In genomic region chr10:132626019-132626760, GRCh38 we compare ENCODE assay signal across 25 cellular contexts.
DNase-seq lines count a peak whose midpoint lies in the region; ATAC-seq and TF ChIP-seq lines count a peak whose summit lies in the region.
"Had no signal": no experiment of that assay in that cellular context is flagged by ENCODE, and none has a peak within 500 bp of the region (broad histone marks: within the 10 kb centered on the region; RNA-seq: fewer than 3 reads in every experiment).

No MANE protein-coding gene starts in this region.

- TF ChIP-seq POLR2A in spleen (IDR thresholded peaks at IDR 0.05), result no peak

- H3K36me3 Mint-ChIP-seq in progenitor cell of endocrine pancreas (ENCODE audit: insufficient read depth), result peaks cover 4% of the 10 kb centered on the region

- H3K27me3 ChIP-seq in spleen (replicated peaks in 1 of 7), result no peaks in the 10 kb centered on the region
- H3K27me3 ChIP-seq: BE2C, neutrophil, testis had no signal

- 85 to 92% (median 89%) methylated on average over 21 to 24 of the region's 24 CpGs for WGBS in spleen, 5 donors

- H3K27me3 Mint-ChIP-seq in progenitor cell of endocrine pancreas, result peaks cover 7% of the 10 kb centered on the region
- H3K27me3 Mint-ChIP-seq: activated B cell treated with CpG ODN at 0.5 μM for 24 hours; effector memory CD8-positive, alpha-beta T cell had no signal

- H3K4me3 ChIP-seq in mucosa of descending colon (no peak overlapping the region), spleen (no peak overlapping the region)
- H3K4me3 ChIP-seq: testis had no signal

- H3K27ac ChIP-seq in spleen, result peak overlapping the region in 2 of 8 donors; percentile 1 to 65
- H3K27ac ChIP-seq: neutrophil, testis had no signal

- peaks cover 9% of the 10 kb centered on the region for H3K4me1 Mint-ChIP-seq in progenitor cell of endocrine pancreas (ENCODE audit: low read depth)

- intact Hi-C loops in mucosa of descending colon (cut with DNase I, micrococcal nuclease), result no loop called here
- intact Hi-C loops in spleen (cut with DNase I; ENCODE audit: low total_unique reads), result no loop called here

- DNase-seq in activated CD4-positive, CD25-positive, alpha-beta regulatory T cell treated with anti-CD3 and anti-CD28 coated beads, Interleukin-2, amount 50 U/mL, for 72 hours, result peak; percentile 27
- no peak for DNase-seq in activated CD4-positive, CD25-positive, alpha-beta regulatory T cell (lab: John Stamatoyannopoulos, UW)
- DNase-seq in astrocyte of the hippocampus (ENCODE audit: low read depth, low spot score) (peak; percentile 23), mucosa of descending colon (peak in 2 of 3 donors; percentile 14 to 16), spleen (peak; percentile 53), cortex of kidney (lab: John Stamatoyannopoulos, UW) (no peak), progenitor cell of endocrine pancreas (ENCODE audit: low spot score, unreplicated experiment) (no peak)
- DNase-seq in stimulated activated CD8-positive, alpha-beta memory T cell treated with anti-CD3 and anti-CD28 coated beads, Interleukin-4, amount 100 ng/mL, for 48 hours, result no peak
- DNase-seq: 8988T; activated CD8-positive, alpha-beta memory T cell treated with anti-CD3 and anti-CD28 coated beads for 24 hours; BE2C; central memory CD4-positive, alpha-beta T cell; effector memory CD8-positive, alpha-beta T cell; hippocampal formation; Kasumi-1; mesendoderm; NCI-H1105; NCI-H2081 treated with DMSO at 0.1 percent for 48 hours; NCI-H524 treated with DMSO at 0.1 percent for 48 hours; stimulated activated CD4-positive, alpha-beta T cell treated with anti-CD3 and anti-CD28 coated beads, Interleukin-2, amount 100 ng/mL, for 48 hours; testis had no signal

- no peak overlapping the region for H3K27ac Mint-ChIP-seq in progenitor cell of endocrine pancreas
- H3K27ac Mint-ChIP-seq: activated B cell treated with CpG ODN at 0.5 μM for 24 hours; activated T-helper 1 cell treated with anti-CD3 and anti-CD28 coated beads, Interleukin-12 subunit alpha, Interleukin-12 subunit beta, Interleukin-2, Interleukin-4 antibody, amounts not matched to agents 30 ng/mL and 10 ng/mL and 1 ng/mL, durations not matched to agents 14 hours and 24 hours and 36 hours; effector memory CD8-positive, alpha-beta T cell; T-helper 1 cell treated with Interleukin-12 subunit alpha and Interleukin-12 subunit beta and Interleukin-4 antibody, amounts not matched to agents 30 μg/mL and 1 μg/mL, for 36 hours had no signal

- H3K4me1 ChIP-seq in mucosa of descending colon (ENCODE audit: low read depth) (no peaks in the 10 kb centered on the region), spleen (peaks cover 22 to 73% (median 43%) of the 10 kb centered on the region in 6 donors)

- TF ChIP-seq CTCF in mucosa of descending colon (IDR thresholded peaks at IDR 0.05), result no peak
- TF ChIP-seq CTCF in spleen (IDR thresholded peaks at IDR 0.05 in 8 of 11, conservative IDR thresholded peaks at IDR 0.05 in 3 of 11), result no peak
- TF ChIP-seq CTCF in progenitor cell of endocrine pancreas (IDR thresholded peaks at IDR 0.05; ENCODE audit: unreplicated experiment), result no peak

- ATAC-seq in mucosa of descending colon, result no peak
- ATAC-seq: effector memory CD8-positive, alpha-beta T cell had no signal

- H3K9me3 ChIP-seq in mucosa of descending colon (peaks cover 5% of the 10 kb centered on the region), spleen (peaks cover 0 to 9% (median 5%) of the 10 kb centered on the region in 8 donors)
- H3K9me3 ChIP-seq: BE2C, neutrophil, testis had no signal

- H3K9me3 Mint-ChIP-seq in progenitor cell of endocrine pancreas (ENCODE audit: low read depth), result peaks cover 5% of the 10 kb centered on the region

- H3K4me3 Mint-ChIP-seq in progenitor cell of endocrine pancreas (ENCODE audit: low read depth), result no peak overlapping the region
- H3K4me3 Mint-ChIP-seq: activated B cell treated with CpG ODN at 0.5 μM for 24 hours; activated T-helper 1 cell treated with anti-CD3 and anti-CD28 coated beads, Interleukin-12 subunit alpha, Interleukin-12 subunit beta, Interleukin-2, Interleukin-4 antibody, amounts not matched to agents 30 ng/mL and 10 ng/mL and 1 ng/mL, durations not matched to agents 14 hours and 24 hours and 36 hours; effector memory CD8-positive, alpha-beta T cell; T-helper 1 cell treated with Interleukin-12 subunit alpha and Interleukin-12 subunit beta and Interleukin-4 antibody, amounts not matched to agents 30 μg/mL and 1 μg/mL, for 36 hours had no signal

- H3K36me3 ChIP-seq in mucosa of descending colon (ENCODE audit: low read depth), result no peaks in the 10 kb centered on the region
- H3K36me3 ChIP-seq in spleen, result no peaks in the 10 kb centered on the region
- H3K36me3 ChIP-seq: BE2C, neutrophil had no signal

Comparison
In these comparisons a context has a peak if more than half of its experiments do, and no peak if none do; other contexts are left out.
1. DNase-seq: peak in activated CD4-positive, CD25-positive, alpha-beta regulatory T cell treated with anti-CD3 and anti-CD28 coated beads, Interleukin-2, amount 50 U/mL, for 72 hours (single experiment), astrocyte of the hippocampus (single experiment), mucosa of descending colon (2 of 3) and spleen (single experiment); none in activated CD4-positive, CD25-positive, alpha-beta regulatory T cell (0 of 4), stimulated activated CD8-positive, alpha-beta memory T cell treated with anti-CD3 and anti-CD28 coated beads, Interleukin-4, amount 100 ng/mL, for 48 hours (single experiment), cortex of kidney (single experiment) and progenitor cell of endocrine pancreas (single experiment).